8 cellular contexts compared by ENCODE assay signal in genomic region chr2:54115284-54116137, GRCh38. TPM values are rescaled to one million over a fixed set of nuclear protein-coding genes. Genes with fewer than 3 reads are reported as not detected.
DNase-seq lines count a peak whose midpoint lies in the region; ATAC-seq and TF ChIP-seq lines count a peak whose summit lies in the region.

Gene ACYP2 (plus strand): TSS chr2:54115615.

- peak within 1 kb of the TSS; percentile 100 for H3K27ac ChIP-seq in fibroblast of lung (ENCODE audit: insufficient read depth, low read length)

- peaks cover 0 to 9% (median 5%) of the 10 kb centered on the region in 9 donors for H3K9me3 Mint-ChIP-seq in naive thymus-derived CD8-positive, alpha-beta T cell
- H3K9me3 Mint-ChIP-seq in stimulated activated naive B cell treated with anti-CD40 and anti-IgM and Interleukin-4, amounts not matched to agents 10 μg/mL and 1 μg/mL and 100 μg/mL, for 72 hours, result peaks cover 6 to 9% of the 10 kb centered on the region in 2 donors

- H2AFZ ChIP-seq in fibroblast of lung (ENCODE audit: low read length), result peak within 1 kb of the TSS; percentile 99

- POLR2A ChIA-PET in naive thymus-derived CD8-positive, alpha-beta T cell (lab: Charles Lee), result interaction anchor here (0.6 to 1.4 kb wide), 9 partner anchors 9 to 1119 kb away, joined by 3 to 8 read pairs (median 5); partner anchors contain the start of genes PSME4 and RTN4

- DNase-seq in ELF-1 (ENCODE audit: low read depth, low spot score) (peak; percentile 96), H4 (ENCODE audit: low spot score) (peak; percentile 96), LNCaP clone FGC (ENCODE audit: low read depth) (peak; percentile 61), RPMI8226 (peak; percentile 95), fibroblast of lung (ENCODE audit: low read depth in 2 of 2) (peak; percentile 94 to 96)
- DNase-seq in activated T-helper 1 cell treated with anti-CD3 and anti-CD28 coated beads, Interleukin-2, amount 50 U/mL, for 16 hours (ENCODE audit: low read depth in 1 of 2, low spot score in 1 of 2), result peak; percentile 85 to 88
- peak; percentile 79 to 95 (median 90) for DNase-seq in naive thymus-derived CD8-positive, alpha-beta T cell
- peak; percentile 92 for DNase-seq in stimulated activated naive B cell treated with anti-CD40 and anti-IgM and Interleukin-4, amounts not matched to agents 10 μg/mL and 1 μg/mL and 100 μg/mL, for 72 hours

- H3K27me3 ChIP-seq in fibroblast of lung (ENCODE audit: control insufficient read depth, insufficient read depth, low read length), result no peaks in the 10 kb centered on the region

- TF ChIP-seq CTCF in LNCaP clone FGC (IDR thresholded peaks at IDR 0.05; ENCODE audit: control insufficient read depth, extremely low read depth, insufficient read depth), result peak; percentile 29; the same call in 1 of the 2 replicates
- TF ChIP-seq CTCF in fibroblast of lung (conservative IDR thresholded peaks at IDR 0.05 in 1 of 2, IDR thresholded peaks at IDR 0.05 in 1 of 2; ENCODE audit: low read depth in 1 of 2, low read length in 2 of 2), result peak; percentile 24 to 36

- H4K20me1 ChIP-seq in fibroblast of lung (ENCODE audit: control insufficient read depth, extremely low read depth, insufficient read depth, low read length), result no peaks in the 10 kb centered on the region

- H3K4me3 Mint-ChIP-seq in naive thymus-derived CD8-positive, alpha-beta T cell, result peak within 1 kb of the TSS; percentile 91 to 98 (median 97)
- H3K4me3 Mint-ChIP-seq in stimulated activated naive B cell treated with anti-CD40 and anti-IgM and Interleukin-4, amounts not matched to agents 10 μg/mL and 1 μg/mL and 100 μg/mL, for 72 hours, result peak within 1 kb of the TSS; percentile 92 to 97

- H3K27ac Mint-ChIP-seq in naive thymus-derived CD8-positive, alpha-beta T cell, result peak within 1 kb of the TSS; percentile 97 to 100 (median 99)
- H3K27ac Mint-ChIP-seq in stimulated activated naive B cell treated with anti-CD40 and anti-IgM and Interleukin-4, amounts not matched to agents 10 μg/mL and 1 μg/mL and 100 μg/mL, for 72 hours, result peak within 1 kb of the TSS; percentile 99

- H3K9me3 ChIP-seq in fibroblast of lung (ENCODE audit: control insufficient read depth, insufficient read depth, low read depth, low read length), result no peaks in the 10 kb centered on the region

- H3K4me3 ChIP-seq in LNCaP clone FGC (ENCODE audit: low read depth, low read length), result peak within 1 kb of the TSS; percentile 65
- H3K4me3 ChIP-seq in fibroblast of lung (replicated peaks in 1 of 4; ENCODE audit: control extremely low read depth in 1 of 4, insufficient read depth in 1 of 4, low read depth in 3 of 4, low read length in 4 of 4), result peak within 1 kb of the TSS; percentile 75 to 95 (median 84)

- H3K4me2 ChIP-seq in fibroblast of lung (ENCODE audit: extremely low read depth, insufficient read depth, low read length), result peak within 1 kb of the TSS; percentile 93

- H3K9ac ChIP-seq in fibroblast of lung (ENCODE audit: insufficient read depth, low read length), result peak within 1 kb of the TSS; percentile 100

- peak; percentile 81 to 88 for ATAC-seq in naive thymus-derived CD8-positive, alpha-beta T cell
- ATAC-seq in stimulated activated naive B cell treated with anti-CD40 and anti-IgM and Interleukin-4, amounts not matched to agents 10 μg/mL and 1 μg/mL and 100 μg/mL, for 72 hours (replicated peaks), result peak; percentile 91 to 92

- no peaks in the 10 kb centered on the region for H3K4me1 ChIP-seq in fibroblast of lung (ENCODE audit: control insufficient read depth, extremely low read depth, insufficient read depth, low read length)

- H3K36me3 ChIP-seq in fibroblast of lung (ENCODE audit: control insufficient read depth, insufficient read depth, low read length), result no peaks in the 10 kb centered on the region

- no peaks in the 10 kb centered on the region for H3K27me3 Mint-ChIP-seq in naive thymus-derived CD8-positive, alpha-beta T cell
- H3K27me3 Mint-ChIP-seq in stimulated activated naive B cell treated with anti-CD40 and anti-IgM and Interleukin-4, amounts not matched to agents 10 μg/mL and 1 μg/mL and 100 μg/mL, for 72 hours, result no peaks in the 10 kb centered on the region

- H3K36me3 Mint-ChIP-seq in naive thymus-derived CD8-positive, alpha-beta T cell, result peaks cover 0 to 23% (median 13%) of the 10 kb centered on the region in 3 donors
- H3K36me3 Mint-ChIP-seq in stimulated activated naive B cell treated with anti-CD40 and anti-IgM and Interleukin-4, amounts not matched to agents 10 μg/mL and 1 μg/mL and 100 μg/mL, for 72 hours, result peaks cover 22 to 29% of the 10 kb centered on the region in 2 donors

- H3K4me1 Mint-ChIP-seq in naive thymus-derived CD8-positive, alpha-beta T cell, result peaks cover 8 to 25% (median 19%) of the 10 kb centered on the region in 4 donors
- H3K4me1 Mint-ChIP-seq in stimulated activated naive B cell treated with anti-CD40 and anti-IgM and Interleukin-4, amounts not matched to agents 10 μg/mL and 1 μg/mL and 100 μg/mL, for 72 hours, result peaks cover 10 to 22% of the 10 kb centered on the region in 2 donors

- H3K79me2 ChIP-seq in fibroblast of lung (ENCODE audit: control insufficient read depth, insufficient read depth, low read length), result no peaks in the 10 kb centered on the region

RNA-seq across cellular contexts. Expression of gene ACYP2, which starts in this region (rescaled TPM):
- total RNA-seq in H4 (2014; rRNA removed; shearing (Covaris generic)), result 6.9 and 15.8 TPM in 2 replicates
- total RNA-seq in fibroblast of lung, result 22.1 and 24.4 TPM in 2 replicates
- polyA plus RNA-seq in fibroblast of lung, result 9.1 and 9.7 TPM in 2 replicates
- 10.4 and 12.2 TPM in 2 replicates for polyA plus RNA-seq in fibroblast of lung (2012)
- polyA minus RNA-seq in fibroblast of lung (ENCODE audit: low replicate concordance), result 15.1 TPM in 1 of 2 replicates, not detected in the other
- total RNA-seq in naive thymus-derived CD8-positive, alpha-beta T cell, result 10 to 100 TPM; 14.3 to 18.1 TPM
- 10 to 100 TPM; 12.4 to 13.2 (median 12.5) TPM for polyA plus RNA-seq in naive thymus-derived CD8-positive, alpha-beta T cell

Comparison
In these comparisons a context has a peak if more than half of its experiments do, and no peak if none do; other contexts are left out.
1. Peak in every context shown above with its lines: DNase-seq, ATAC-seq, H3K4me3 ChIP-seq and H3K27ac ChIP-seq.